4 cellular contexts compared by ENCODE assay signal in the genomic region with DNA sequence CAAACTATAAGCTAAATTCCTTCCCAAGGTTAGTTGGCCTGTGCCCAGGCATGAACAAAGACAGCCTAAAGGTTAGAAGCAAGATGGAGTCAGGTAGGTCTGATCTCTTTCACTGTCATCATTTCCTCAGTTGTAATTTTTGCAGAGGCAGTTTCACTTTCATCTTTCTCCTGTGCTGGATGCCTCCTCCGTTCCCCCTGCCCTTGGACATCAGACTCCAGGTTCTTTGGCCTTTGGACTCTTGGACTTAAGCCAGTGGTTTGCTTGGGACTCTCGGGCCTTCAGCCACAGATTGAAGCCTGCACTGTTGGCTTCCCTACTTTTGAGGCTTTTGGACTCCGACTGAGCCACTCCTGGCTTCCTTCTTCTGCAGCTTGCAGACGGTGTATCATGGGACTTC. TPM values are rescaled to one million over a fixed set of nuclear protein-coding genes. Genes with fewer than 3 reads are reported as not detected.
"Had no signal": no experiment of that assay in that cellular context is flagged by ENCODE, and none has a peak within 500 bp of the region (broad histone marks: within the 10 kb centered on the region; RNA-seq: fewer than 3 reads in every experiment).

No MANE protein-coding gene starts in this region.

RNA-seq across cellular contexts. Expression of gene CRYAA, which starts 52.9 kb away (rescaled TPM):
- total RNA-seq: LHCN-M2, M059J, MCF 10A, NCI-H460 had no signal
